Comparison of ENCODE assay signal across 26 cellular contexts in genomic region chr4:94365304-94365703, GRCh38. TPM values are rescaled to one million over a fixed set of nuclear protein-coding genes. Genes with fewer than 3 reads are reported as not detected.
"Had no signal": no experiment of that assay in that cellular context is flagged by ENCODE, and none has a peak within 500 bp of the region (broad histone marks: within the 10 kb centered on the region; RNA-seq: fewer than 3 reads in every experiment).

No MANE protein-coding gene starts in this region.

- H3K27ac Mint-ChIP-seq: activated CD4-positive, alpha-beta memory T cell treated with anti-CD3 and anti-CD28 coated beads, Interleukin-2, amount 10 ng/mL, durations not matched to agents 7 days and 5 days; activated CD4-positive, alpha-beta T cell treated with anti-CD3 and anti-CD28 coated beads, Interleukin-2, amount 10 ng/mL, durations not matched to agents 24 days and 14 days; activated T-cell treated with anti-CD3 and anti-CD28 coated beads, Interleukin-2, amount 50 U/mL, for 24 hours; activated T-helper 17 cell treated with anti-CD3 and anti-CD28 coated beads, Interleukin-2, amount 50 U/mL, for 72 hours; effector memory CD8-positive, alpha-beta T cell; naive thymus-derived CD8-positive, alpha-beta T cell had no signal

- H3K4me1 ChIP-seq: foreskin keratinocyte, heart left ventricle, left lung, lower lobe of right lung, spleen, tibial nerve had no signal

- H3K27me3 ChIP-seq: heart left ventricle, left lung, spleen, tibial nerve had no signal

- H3K9me3 ChIP-seq: lower lobe of right lung had no signal

- H3K9me3 Mint-ChIP-seq: activated CD4-positive, alpha-beta memory T cell treated with anti-CD3 and anti-CD28 coated beads, Interleukin-2, amount 10 ng/mL, durations not matched to agents 7 days and 5 days; effector memory CD8-positive, alpha-beta T cell had no signal

- DNase-seq: activated CD4-positive, alpha-beta memory T cell treated with anti-CD3 and anti-CD28 coated beads, Interleukin-2, amount 10 ng/mL, durations not matched to agents 7 days and 5 days; activated CD4-positive, alpha-beta T cell treated with anti-CD3 and anti-CD28 coated beads, Interleukin-2, amount 10 ng/mL, durations not matched to agents 24 days and 14 days; activated CD4-positive, CD25-positive, alpha-beta regulatory T cell treated with anti-CD3 and anti-CD28 coated beads, Interleukin-2, amount 50 U/mL, for 72 hours; activated CD8-positive, alpha-beta memory T cell treated with anti-CD3 and anti-CD28 coated beads, Interleukin-2, amount 50 U/mL, for 48 hours; activated gamma-delta T cell treated with Interleukin-2 at 50 U/mL for 16 hours; activated naive CD4-positive, alpha-beta T cell treated with anti-CD3 and anti-CD28 coated beads, Interleukin-2, amount 50 U/mL, for 16 hours; activated T-cell treated with anti-CD3 and anti-CD28 coated beads, Interleukin-2, amount 50 U/mL, for 24 hours; amygdala; effector memory CD8-positive, alpha-beta T cell; foreskin keratinocyte; heart left ventricle; left lung; lower lobe of right lung; mesenchymal stem cell; naive thymus-derived CD8-positive, alpha-beta T cell; occipital lobe; posterior cingulate gyrus; right cardiac atrium; spleen; stimulated activated naive CD4-positive, alpha-beta T cell treated with Interleukin-2 at 50 U/mL for 16 hours; T-helper 2 cell had no signal

- H3K36me3 ChIP-seq: heart left ventricle, left lung, lower lobe of right lung, spleen, tibial nerve had no signal

- H3K27ac ChIP-seq: coronary artery, foreskin keratinocyte, heart left ventricle, left lung, lower lobe of right lung, spleen, tibial nerve had no signal

- H3K4me1 Mint-ChIP-seq: activated CD4-positive, alpha-beta memory T cell treated with anti-CD3 and anti-CD28 coated beads, Interleukin-2, amount 10 ng/mL, durations not matched to agents 7 days and 5 days; activated CD4-positive, alpha-beta T cell treated with anti-CD3 and anti-CD28 coated beads, Interleukin-2, amount 10 ng/mL, durations not matched to agents 24 days and 14 days; activated T-helper 17 cell treated with anti-CD3 and anti-CD28 coated beads, Interleukin-2, amount 50 U/mL, for 72 hours; naive thymus-derived CD8-positive, alpha-beta T cell; neural crest cell had no signal

- H3K4me3 ChIP-seq: coronary artery, heart left ventricle, left lung, lower lobe of right lung, spleen, tibial nerve had no signal

- H3K4me3 Mint-ChIP-seq: activated CD4-positive, alpha-beta memory T cell treated with anti-CD3 and anti-CD28 coated beads, Interleukin-2, amount 10 ng/mL, durations not matched to agents 7 days and 5 days; activated CD4-positive, alpha-beta T cell treated with anti-CD3 and anti-CD28 coated beads, Interleukin-2, amount 10 ng/mL, durations not matched to agents 24 days and 14 days; activated T-cell treated with anti-CD3 and anti-CD28 coated beads, Interleukin-2, amount 50 U/mL, for 24 hours; activated T-helper 17 cell treated with anti-CD3 and anti-CD28 coated beads, Interleukin-2, amount 50 U/mL, for 72 hours; effector memory CD8-positive, alpha-beta T cell; naive thymus-derived CD8-positive, alpha-beta T cell; neural crest cell had no signal

RNA-seq across cellular contexts. Expression of gene HPGDS, which starts 22.7 kb away (rescaled TPM):
- total RNA-seq: activated CD4-positive, alpha-beta T cell treated with anti-CD3 and anti-CD28 coated beads, Interleukin-2, amount 10 ng/mL, durations not matched to agents 24 days and 14 days; fibroblast of lung; foreskin keratinocyte; naive thymus-derived CD8-positive, alpha-beta T cell; neural crest cell had no signal
